Comparison of ENCODE assay signal across 12 cellular contexts in genomic region chr1:185741551-185741950, GRCh38. TPM values are rescaled to one million over a fixed set of nuclear protein-coding genes. Genes with fewer than 3 reads are reported as not detected.
"Had no signal": no experiment of that assay in that cellular context is flagged by ENCODE, and none has a peak within 500 bp of the region (broad histone marks: within the 10 kb centered on the region; RNA-seq: fewer than 3 reads in every experiment).

No MANE protein-coding gene starts in this region.

- H3K27ac ChIP-seq: parathyroid adenoma, skin epidermis, stomach, tibial artery, vagina had no signal

- H3K4me3 ChIP-seq: lung, skin epidermis, stomach, tibial artery, vagina had no signal

- H3K4me1 ChIP-seq: parathyroid adenoma, stomach, tibial artery, vagina had no signal

- H3K79me2 ChIP-seq: parathyroid adenoma had no signal

- H3K27me3 ChIP-seq: stomach, tibial artery, vagina had no signal

- DNase-seq: activated CD4-positive, alpha-beta T cell treated with anti-CD3 and anti-CD28 coated beads for 36 hours; activated naive CD4-positive, alpha-beta T cell treated with anti-CD3 and anti-CD28 coated beads, Interleukin-2, amount 50 U/mL, for 16 hours; amniotic stem cell; hypothalamus; naive thymus-derived CD4-positive, alpha-beta T cell; stomach; SW 1271; tibial artery had no signal

- H3K9me3 ChIP-seq: tibial artery, vagina had no signal

- H3K36me3 ChIP-seq: stomach, tibial artery, vagina had no signal

- H3K9ac ChIP-seq: parathyroid adenoma had no signal

- H2AFZ ChIP-seq: parathyroid adenoma had no signal

RNA-seq across cellular contexts. Expression of gene HMCN1, which starts 7.4 kb away (rescaled TPM):
- polyA plus RNA-seq: naive thymus-derived CD4-positive, alpha-beta T cell had no signal
